In the genomic region with DNA sequence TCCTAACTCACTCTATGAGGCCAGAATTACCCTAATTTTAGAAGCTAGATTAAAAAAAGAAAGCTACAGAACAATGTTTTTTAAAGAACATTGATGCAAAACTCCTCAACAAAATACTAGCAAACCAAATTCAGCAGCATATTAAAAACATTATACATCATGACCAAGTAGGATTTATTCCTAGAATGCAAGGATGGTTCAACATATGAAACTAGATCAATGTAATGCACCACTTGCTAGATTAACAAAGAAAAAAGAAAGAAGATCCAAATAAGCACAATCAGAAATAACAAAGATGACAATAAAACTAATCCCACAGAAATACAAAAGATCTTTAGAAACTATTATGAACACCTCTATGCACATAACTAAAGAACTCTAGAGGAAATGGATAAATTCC, we compare ENCODE assay signal across 40 cellular contexts.
"Had no signal": no experiment of that assay in that cellular context is flagged by ENCODE, and none has a peak within 500 bp of the region (broad histone marks: within the 10 kb centered on the region; RNA-seq: fewer than 3 reads in every experiment).

No MANE protein-coding gene starts in this region.

- H3K4me3 ChIP-seq: adrenal gland, ascending aorta, body of pancreas, breast epithelium, cardiac muscle cell had no signal

- H3K27ac ChIP-seq: adrenal gland, ascending aorta, body of pancreas, brain microvascular endothelial cell, breast epithelium, cardiac muscle cell had no signal

- H3K9me3 ChIP-seq: adrenal gland, body of pancreas had no signal

- H3K4me3 Mint-ChIP-seq: activated naive CD4-positive, alpha-beta T cell treated with anti-CD3 and anti-CD28 coated beads for 36 hours; activated naive CD4-positive, alpha-beta T cell treated with anti-CD3 and anti-CD28 coated beads, Interleukin-2, amount 10 ng/mL, durations not matched to agents 7 days and 5 days; activated naive CD4-positive, alpha-beta T cell treated with anti-CD3 and anti-CD28 coated beads, Interleukin-2, amount 50 U/mL, for 24 hours; activated naive CD8-positive, alpha-beta T cell; activated naive CD8-positive, alpha-beta T cell treated with anti-CD3 and anti-CD28 coated beads for 36 hours; activated naive CD8-positive, alpha-beta T cell treated with anti-CD3 and anti-CD28 coated beads, Interleukin-2, amount 10 ng/mL, durations not matched to agents 7 days and 5 days; activated naive CD8-positive, alpha-beta T cell treated with anti-CD3 and anti-CD28 coated beads, Interleukin-2, amount 50 U/mL, for 24 hours; activated T-cell treated with anti-CD3 and anti-CD28 coated beads, Interleukin-2, amount 50 U/mL, for 24 hours; activated T-cell treated with anti-CD3 and anti-CD28 coated beads, Interleukin-2, amount 50 U/mL, for 4 hours; activated T-cell treated with anti-CD3 and anti-CD28 coated beads, Interleukin-2, amount 50 U/mL, for 72 hours; activated T-helper 1 cell treated with anti-CD3 and anti-CD28 coated beads, Interleukin-12 subunit alpha, Interleukin-12 subunit beta, Interleukin-2, Interleukin-4 antibody, amounts not matched to agents 30 ng/mL and 10 ng/mL and 1 ng/mL, durations not matched to agents 14 hours and 24 hours and 36 hours; activated T-helper 17 cell treated with anti-CD3 and anti-CD28 coated beads, Interleukin-2, amount 50 U/mL, for 72 hours; brain; central memory CD8-positive, alpha-beta T cell had no signal

- H3K27me3 ChIP-seq: ascending aorta, body of pancreas, brain microvascular endothelial cell, breast epithelium, cardiac muscle cell had no signal

- H3K4me1 ChIP-seq: adrenal gland, ascending aorta, body of pancreas, breast epithelium had no signal

- FAIRE-seq: astrocyte, bronchial epithelial cell had no signal

- DNase-seq: activated effector memory CD4-positive, alpha-beta T cell treated with anti-CD3 and anti-CD28 coated beads, Interleukin-2, amount 50 U/mL, for 16 hours; activated effector memory CD4-positive, alpha-beta T cell treated with Interleukin-2 at 50 U/mL for 16 hours; activated gamma-delta T cell; activated gamma-delta T cell treated with Interleukin-2 at 50 U/mL for 16 hours; activated naive CD4-positive, alpha-beta T cell; activated naive CD4-positive, alpha-beta T cell treated with anti-CD3 and anti-CD28 coated beads for 36 hours; activated naive CD4-positive, alpha-beta T cell treated with anti-CD3 and anti-CD28 coated beads, Interleukin-2, amount 10 ng/mL, durations not matched to agents 7 days and 5 days; activated naive CD4-positive, alpha-beta T cell treated with anti-CD3 and anti-CD28 coated beads, Interleukin-2, amount 50 U/mL, for 16 hours; activated naive CD4-positive, alpha-beta T cell treated with Interleukin-2 at 50 U/mL for 16 hours; activated naive CD8-positive, alpha-beta T cell treated with anti-CD3 and anti-CD28 coated beads for 36 hours; activated naive CD8-positive, alpha-beta T cell treated with anti-CD3 and anti-CD28 coated beads, Interleukin-2, amount 10 ng/mL, durations not matched to agents 7 days and 5 days; activated naive CD8-positive, alpha-beta T cell treated with anti-CD3 and anti-CD28 coated beads, Interleukin-2, amount 50 U/mL, for 24 hours; activated T-cell treated with anti-CD3 and anti-CD28 coated beads, Interleukin-2, amount 50 U/mL, for 1 hour; activated T-cell treated with anti-CD3 and anti-CD28 coated beads, Interleukin-2, amount 50 U/mL, for 24 hours; activated T-cell treated with anti-CD3 and anti-CD28 coated beads, Interleukin-2, amount 50 U/mL, for 4 hours; activated T-cell treated with anti-CD3 and anti-CD28 coated beads, Interleukin-2, amount 50 U/mL, for 48 hours; activated T-cell treated with anti-CD3 and anti-CD28 coated beads, Interleukin-2, amount 50 U/mL, for 72 hours; adrenal gland; amniotic stem cell; amygdala; anterior cingulate cortex; aorta; body of pancreas; brain microvascular endothelial cell; caudate nucleus; central memory CD4-positive, alpha-beta T cell; cerebellar nuclear complex had no signal

- H3K27ac Mint-ChIP-seq: activated naive CD4-positive, alpha-beta T cell treated with anti-CD3 and anti-CD28 coated beads for 36 hours; activated naive CD4-positive, alpha-beta T cell treated with anti-CD3 and anti-CD28 coated beads, Interleukin-2, amount 10 ng/mL, durations not matched to agents 7 days and 5 days; activated naive CD4-positive, alpha-beta T cell treated with anti-CD3 and anti-CD28 coated beads, Interleukin-2, amount 50 U/mL, for 24 hours; activated naive CD4-positive, alpha-beta T cell treated with anti-CD3 and anti-CD28 coated beads, Interleukin-2, amount 50 U/mL, for 72 hours; activated naive CD8-positive, alpha-beta T cell; activated naive CD8-positive, alpha-beta T cell treated with anti-CD3 and anti-CD28 coated beads for 36 hours; activated naive CD8-positive, alpha-beta T cell treated with anti-CD3 and anti-CD28 coated beads, Interleukin-2, amount 10 ng/mL, durations not matched to agents 7 days and 5 days; activated naive CD8-positive, alpha-beta T cell treated with anti-CD3 and anti-CD28 coated beads, Interleukin-2, amount 50 U/mL, for 24 hours; activated T-cell treated with anti-CD3 and anti-CD28 coated beads, Interleukin-2, amount 50 U/mL, for 24 hours; activated T-cell treated with anti-CD3 and anti-CD28 coated beads, Interleukin-2, amount 50 U/mL, for 72 hours; activated T-helper 1 cell treated with anti-CD3 and anti-CD28 coated beads, Interleukin-12 subunit alpha, Interleukin-12 subunit beta, Interleukin-2, Interleukin-4 antibody, amounts not matched to agents 30 ng/mL and 10 ng/mL and 1 ng/mL, durations not matched to agents 14 hours and 24 hours and 36 hours; activated T-helper 17 cell treated with anti-CD3 and anti-CD28 coated beads, Interleukin-2, amount 50 U/mL, for 72 hours; activated T-helper 2 cell treated with anti-CD3 and anti-CD28 coated beads, Interferon-gamma antibody, Interleukin-2, Interleukin-4, amounts not matched to agents 10 μg/mL and 5 μg/mL and 100 μg/mL, durations not matched to agents 14 hours and 24 hours and 36 hours; brain had no signal

- ATAC-seq: activated naive CD4-positive, alpha-beta T cell treated with anti-CD3 and anti-CD28 coated beads, Interleukin-2, amount 50 U/mL, for 72 hours; activated naive CD8-positive, alpha-beta T cell treated with anti-CD3 and anti-CD28 coated beads, Interleukin-2, amount 50 U/mL, for 24 hours; activated T-cell treated with anti-CD3 and anti-CD28 coated beads, Interleukin-2, amount 50 U/mL, for 4 hours; activated T-cell treated with anti-CD3 and anti-CD28 coated beads, Interleukin-2, amount 50 U/mL, for 72 hours; activated T-helper 17 cell treated with anti-CD3 and anti-CD28 coated beads, Interleukin-2, amount 50 U/mL, for 72 hours; body of pancreas had no signal

- H3K36me3 Mint-ChIP-seq: brain had no signal

- H3K36me3 ChIP-seq: adrenal gland, ascending aorta, brain microvascular endothelial cell, breast epithelium, cardiac muscle cell had no signal

- H3K4me1 Mint-ChIP-seq: activated naive CD4-positive, alpha-beta T cell treated with anti-CD3 and anti-CD28 coated beads, Interleukin-2, amount 10 ng/mL, durations not matched to agents 7 days and 5 days; activated naive CD4-positive, alpha-beta T cell treated with anti-CD3 and anti-CD28 coated beads, Interleukin-2, amount 50 U/mL, for 24 hours; activated naive CD8-positive, alpha-beta T cell treated with anti-CD3 and anti-CD28 coated beads for 36 hours; activated naive CD8-positive, alpha-beta T cell treated with anti-CD3 and anti-CD28 coated beads, Interleukin-2, amount 10 ng/mL, durations not matched to agents 7 days and 5 days; activated naive CD8-positive, alpha-beta T cell treated with anti-CD3 and anti-CD28 coated beads, Interleukin-2, amount 50 U/mL, for 24 hours; activated T-helper 17 cell treated with anti-CD3 and anti-CD28 coated beads, Interleukin-2, amount 50 U/mL, for 72 hours; brain; central memory CD8-positive, alpha-beta T cell had no signal
